Comparison of ENCODE assay signal across 1 cellular context in the genomic region with DNA sequence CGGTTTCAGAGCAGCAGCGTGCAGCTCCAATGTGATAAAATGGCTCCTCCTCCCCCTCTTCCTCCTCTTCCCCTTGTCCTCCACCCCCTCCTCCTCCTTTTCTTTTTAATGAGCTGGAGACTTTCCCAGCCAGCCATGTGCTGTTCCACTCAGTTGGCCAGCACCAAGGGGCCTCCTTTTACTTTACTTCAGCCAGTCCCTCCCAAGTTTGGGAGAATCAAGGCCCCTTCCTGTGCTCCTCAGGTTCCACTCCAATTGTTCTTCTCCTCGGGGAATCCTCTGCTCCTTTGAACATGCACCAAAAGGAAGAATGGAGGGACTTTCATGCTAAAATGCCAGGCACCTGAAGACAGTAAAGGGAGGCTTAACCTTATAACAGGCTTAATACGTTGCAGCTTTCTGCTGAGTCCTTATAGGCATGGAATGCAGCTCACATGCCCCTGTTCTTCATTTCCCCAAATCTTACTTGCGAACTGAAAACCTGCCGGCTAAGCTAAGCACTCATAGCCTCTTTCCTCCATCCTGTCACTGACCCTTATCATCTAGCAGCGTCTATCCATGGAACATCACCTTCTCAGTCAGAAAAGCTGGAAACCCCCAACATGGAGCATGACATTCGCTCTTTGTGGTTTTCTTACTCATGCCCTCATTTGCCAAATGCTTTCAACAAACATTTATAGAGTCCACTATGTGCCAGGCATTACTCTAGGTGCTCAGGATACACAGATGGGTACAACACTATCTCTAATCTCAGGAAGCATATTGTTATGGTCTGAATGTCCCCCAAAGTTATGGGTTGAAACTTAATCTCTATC.
TF ChIP-seq lines count a peak whose summit lies in the region.

No MANE protein-coding gene starts in this region.

TF ChIP-seq in H1, 55 proteins besides CTCF, POLR2A, EP300 and RAD21:
- TF ChIP-seq, protein P1, sequence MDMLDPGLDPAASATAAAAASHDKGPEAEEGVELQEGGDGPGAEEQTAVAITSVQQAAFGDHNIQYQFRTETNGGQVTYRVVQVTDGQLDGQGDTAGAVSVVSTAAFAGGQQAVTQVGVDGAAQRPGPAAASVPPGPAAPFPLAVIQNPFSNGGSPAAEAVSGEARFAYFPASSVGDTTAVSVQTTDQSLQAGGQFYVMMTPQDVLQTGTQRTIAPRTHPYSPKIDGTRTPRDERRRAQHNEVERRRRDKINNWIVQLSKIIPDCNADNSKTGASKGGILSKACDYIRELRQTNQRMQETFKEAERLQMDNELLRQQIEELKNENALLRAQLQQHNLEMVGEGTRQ (IDR thresholded peaks at IDR 0.05; ENCODE audit: low read length): no peak
- no peak for TF ChIP-seq ASH2L (IDR thresholded peaks at IDR 0.05; ENCODE audit: low read length)
- TF ChIP-seq TAF1 (IDR thresholded peaks at IDR 0.05; ENCODE audit: low read depth, low read length): 0 out of 2 replicates have a peak, but pooled peaks have one; percentile 33
- no peak for TF ChIP-seq BCL11A (IDR thresholded peaks at IDR 0.05; ENCODE audit: low read depth in 2 of 2, low read length in 2 of 2)
- no peak for TF ChIP-seq POU5F1 (IDR thresholded peaks at IDR 0.05; ENCODE audit: low read depth, low read length)
- no peak for TF ChIP-seq BACH1 (IDR thresholded peaks at IDR 0.05; ENCODE audit: low read length)
- no peak for TF ChIP-seq SIX5 (IDR thresholded peaks at IDR 0.05; ENCODE audit: low read depth, low read length)
- no peak for TF ChIP-seq POLR2AphosphoS5 (IDR thresholded peaks at IDR 0.05; ENCODE audit: low read depth, low read length)
- no peak for TF ChIP-seq SUZ12 (IDR thresholded peaks at IDR 0.05; ENCODE audit: low read length)
- no peak for TF ChIP-seq TAF7 (optimal IDR thresholded peaks at IDR 0.05; ENCODE audit: borderline replicate concordance, low read depth, low read length)
- peak; percentile 77 for TF ChIP-seq YY1 (IDR thresholded peaks at IDR 0.05; ENCODE audit: low read depth, low read length)
- TF ChIP-seq CHD2 (IDR thresholded peaks at IDR 0.05; ENCODE audit: low read length): no peak
- TF ChIP-seq FOSL1 (IDR thresholded peaks at IDR 0.05; ENCODE audit: insufficient read depth, low read depth, low read length): no peak
- no peak for TF ChIP-seq MAFK (IDR thresholded peaks at IDR 0.05; ENCODE audit: low read depth, low read length)
- no peak for TF ChIP-seq BRCA1 (IDR thresholded peaks at IDR 0.05; ENCODE audit: low read depth, low read length)
- TF ChIP-seq, protein P2, sequence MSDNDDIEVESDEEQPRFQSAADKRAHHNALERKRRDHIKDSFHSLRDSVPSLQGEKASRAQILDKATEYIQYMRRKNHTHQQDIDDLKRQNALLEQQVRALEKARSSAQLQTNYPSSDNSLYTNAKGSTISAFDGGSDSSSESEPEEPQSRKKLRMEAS (IDR thresholded peaks at IDR 0.05): peak; percentile 83
- TF ChIP-seq KDM1A (IDR thresholded peaks at IDR 0.05; ENCODE audit: borderline replicate concordance, low read length): peak; percentile 30; the same call in 1 of the 2 replicates
- no peak for TF ChIP-seq SP4 (IDR thresholded peaks at IDR 0.05; ENCODE audit: low read length)
- TF ChIP-seq, protein P3, sequence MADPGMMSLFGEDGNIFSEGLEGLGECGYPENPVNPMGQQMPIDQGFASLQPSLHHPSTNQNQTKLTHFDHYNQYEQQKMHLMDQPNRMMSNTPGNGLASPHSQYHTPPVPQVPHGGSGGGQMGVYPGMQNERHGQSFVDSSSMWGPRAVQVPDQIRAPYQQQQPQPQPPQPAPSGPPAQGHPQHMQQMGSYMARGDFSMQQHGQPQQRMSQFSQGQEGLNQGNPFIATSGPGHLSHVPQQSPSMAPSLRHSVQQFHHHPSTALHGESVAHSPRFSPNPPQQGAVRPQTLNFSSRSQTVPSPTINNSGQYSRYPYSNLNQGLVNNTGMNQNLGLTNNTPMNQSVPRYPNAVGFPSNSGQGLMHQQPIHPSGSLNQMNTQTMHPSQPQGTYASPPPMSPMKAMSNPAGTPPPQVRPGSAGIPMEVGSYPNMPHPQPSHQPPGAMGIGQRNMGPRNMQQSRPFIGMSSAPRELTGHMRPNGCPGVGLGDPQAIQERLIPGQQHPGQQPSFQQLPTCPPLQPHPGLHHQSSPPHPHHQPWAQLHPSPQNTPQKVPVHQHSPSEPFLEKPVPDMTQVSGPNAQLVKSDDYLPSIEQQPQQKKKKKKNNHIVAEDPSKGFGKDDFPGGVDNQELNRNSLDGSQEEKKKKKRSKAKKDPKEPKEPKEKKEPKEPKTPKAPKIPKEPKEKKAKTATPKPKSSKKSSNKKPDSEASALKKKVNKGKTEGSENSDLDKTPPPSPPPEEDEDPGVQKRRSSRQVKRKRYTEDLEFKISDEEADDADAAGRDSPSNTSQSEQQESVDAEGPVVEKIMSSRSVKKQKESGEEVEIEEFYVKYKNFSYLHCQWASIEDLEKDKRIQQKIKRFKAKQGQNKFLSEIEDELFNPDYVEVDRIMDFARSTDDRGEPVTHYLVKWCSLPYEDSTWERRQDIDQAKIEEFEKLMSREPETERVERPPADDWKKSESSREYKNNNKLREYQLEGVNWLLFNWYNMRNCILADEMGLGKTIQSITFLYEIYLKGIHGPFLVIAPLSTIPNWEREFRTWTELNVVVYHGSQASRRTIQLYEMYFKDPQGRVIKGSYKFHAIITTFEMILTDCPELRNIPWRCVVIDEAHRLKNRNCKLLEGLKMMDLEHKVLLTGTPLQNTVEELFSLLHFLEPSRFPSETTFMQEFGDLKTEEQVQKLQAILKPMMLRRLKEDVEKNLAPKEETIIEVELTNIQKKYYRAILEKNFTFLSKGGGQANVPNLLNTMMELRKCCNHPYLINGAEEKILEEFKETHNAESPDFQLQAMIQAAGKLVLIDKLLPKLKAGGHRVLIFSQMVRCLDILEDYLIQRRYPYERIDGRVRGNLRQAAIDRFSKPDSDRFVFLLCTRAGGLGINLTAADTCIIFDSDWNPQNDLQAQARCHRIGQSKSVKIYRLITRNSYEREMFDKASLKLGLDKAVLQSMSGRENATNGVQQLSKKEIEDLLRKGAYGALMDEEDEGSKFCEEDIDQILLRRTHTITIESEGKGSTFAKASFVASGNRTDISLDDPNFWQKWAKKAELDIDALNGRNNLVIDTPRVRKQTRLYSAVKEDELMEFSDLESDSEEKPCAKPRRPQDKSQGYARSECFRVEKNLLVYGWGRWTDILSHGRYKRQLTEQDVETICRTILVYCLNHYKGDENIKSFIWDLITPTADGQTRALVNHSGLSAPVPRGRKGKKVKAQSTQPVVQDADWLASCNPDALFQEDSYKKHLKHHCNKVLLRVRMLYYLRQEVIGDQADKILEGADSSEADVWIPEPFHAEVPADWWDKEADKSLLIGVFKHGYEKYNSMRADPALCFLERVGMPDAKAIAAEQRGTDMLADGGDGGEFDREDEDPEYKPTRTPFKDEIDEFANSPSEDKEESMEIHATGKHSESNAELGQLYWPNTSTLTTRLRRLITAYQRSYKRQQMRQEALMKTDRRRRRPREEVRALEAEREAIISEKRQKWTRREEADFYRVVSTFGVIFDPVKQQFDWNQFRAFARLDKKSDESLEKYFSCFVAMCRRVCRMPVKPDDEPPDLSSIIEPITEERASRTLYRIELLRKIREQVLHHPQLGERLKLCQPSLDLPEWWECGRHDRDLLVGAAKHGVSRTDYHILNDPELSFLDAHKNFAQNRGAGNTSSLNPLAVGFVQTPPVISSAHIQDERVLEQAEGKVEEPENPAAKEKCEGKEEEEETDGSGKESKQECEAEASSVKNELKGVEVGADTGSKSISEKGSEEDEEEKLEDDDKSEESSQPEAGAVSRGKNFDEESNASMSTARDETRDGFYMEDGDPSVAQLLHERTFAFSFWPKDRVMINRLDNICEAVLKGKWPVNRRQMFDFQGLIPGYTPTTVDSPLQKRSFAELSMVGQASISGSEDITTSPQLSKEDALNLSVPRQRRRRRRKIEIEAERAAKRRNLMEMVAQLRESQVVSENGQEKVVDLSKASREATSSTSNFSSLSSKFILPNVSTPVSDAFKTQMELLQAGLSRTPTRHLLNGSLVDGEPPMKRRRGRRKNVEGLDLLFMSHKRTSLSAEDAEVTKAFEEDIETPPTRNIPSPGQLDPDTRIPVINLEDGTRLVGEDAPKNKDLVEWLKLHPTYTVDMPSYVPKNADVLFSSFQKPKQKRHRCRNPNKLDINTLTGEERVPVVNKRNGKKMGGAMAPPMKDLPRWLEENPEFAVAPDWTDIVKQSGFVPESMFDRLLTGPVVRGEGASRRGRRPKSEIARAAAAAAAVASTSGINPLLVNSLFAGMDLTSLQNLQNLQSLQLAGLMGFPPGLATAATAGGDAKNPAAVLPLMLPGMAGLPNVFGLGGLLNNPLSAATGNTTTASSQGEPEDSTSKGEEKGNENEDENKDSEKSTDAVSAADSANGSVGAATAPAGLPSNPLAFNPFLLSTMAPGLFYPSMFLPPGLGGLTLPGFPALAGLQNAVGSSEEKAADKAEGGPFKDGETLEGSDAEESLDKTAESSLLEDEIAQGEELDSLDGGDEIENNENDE (IDR thresholded peaks at IDR 0.05; ENCODE audit: insufficient replicate concordance, low read length): peak; percentile 77
- TF ChIP-seq TBP (IDR thresholded peaks at IDR 0.05; ENCODE audit: low read depth, low read length): no peak
- peak; percentile 53 for TF ChIP-seq NANOG (IDR thresholded peaks at IDR 0.05; ENCODE audit: insufficient read depth, low read depth, low read length, poor library complexity, severe bottlenecking)
- TF ChIP-seq SRF (IDR thresholded peaks at IDR 0.05; ENCODE audit: low read depth, low read length): no peak
- no peak for TF ChIP-seq TCF12 (IDR thresholded peaks at IDR 0.05; ENCODE audit: low read depth, low read length)
- no peak for TF ChIP-seq RBBP5 (IDR thresholded peaks at IDR 0.05; ENCODE audit: borderline replicate concordance, low read depth, low read length)
- TF ChIP-seq EGR1 (IDR thresholded peaks at IDR 0.05; ENCODE audit: borderline replicate concordance, low read depth, low read length): 0 out of 2 replicates have a peak, but pooled peaks have one; percentile 20
- TF ChIP-seq, protein P4, sequence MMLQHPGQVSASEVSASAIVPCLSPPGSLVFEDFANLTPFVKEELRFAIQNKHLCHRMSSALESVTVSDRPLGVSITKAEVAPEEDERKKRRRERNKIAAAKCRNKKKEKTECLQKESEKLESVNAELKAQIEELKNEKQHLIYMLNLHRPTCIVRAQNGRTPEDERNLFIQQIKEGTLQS (IDR thresholded peaks at IDR 0.05; ENCODE audit: insufficient read depth, low read depth, low read length): no peak
- TF ChIP-seq RNF2 (IDR thresholded peaks at IDR 0.05; ENCODE audit: borderline replicate concordance, low read depth, low read length, missing control alignments, poor library complexity, severe bottlenecking): no peak
- no peak for TF ChIP-seq NRF1 (IDR thresholded peaks at IDR 0.05; ENCODE audit: low read depth, low read length)
- TF ChIP-seq, protein P5, sequence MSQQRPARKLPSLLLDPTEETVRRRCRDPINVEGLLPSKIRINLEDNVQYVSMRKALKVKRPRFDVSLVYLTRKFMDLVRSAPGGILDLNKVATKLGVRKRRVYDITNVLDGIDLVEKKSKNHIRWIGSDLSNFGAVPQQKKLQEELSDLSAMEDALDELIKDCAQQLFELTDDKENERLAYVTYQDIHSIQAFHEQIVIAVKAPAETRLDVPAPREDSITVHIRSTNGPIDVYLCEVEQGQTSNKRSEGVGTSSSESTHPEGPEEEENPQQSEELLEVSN (IDR thresholded peaks at IDR 0.05): 0 out of 2 replicates have a peak, but pooled peaks have one; percentile 44
- TF ChIP-seq KDM4A (IDR thresholded peaks at IDR 0.05; ENCODE audit: low read depth, low read length, severe bottlenecking): no peak
- no peak for TF ChIP-seq PHF8 (conservative IDR thresholded peaks at IDR 0.05; ENCODE audit: low read depth, low read length)
- peak; percentile 75 for TF ChIP-seq TEAD4 (IDR thresholded peaks at IDR 0.05; ENCODE audit: low read depth, low read length)
- no peak for TF ChIP-seq HDAC6 (IDR thresholded peaks at IDR 0.05; ENCODE audit: low read depth, low read length)
- TF ChIP-seq HDAC2 (IDR thresholded peaks at IDR 0.05; ENCODE audit: borderline replicate concordance in 1 of 2, low read depth in 2 of 2, low read length in 2 of 2): peak; percentile 52 to 86; a peak in 2 of 4 replicates
- TF ChIP-seq, protein P6, sequence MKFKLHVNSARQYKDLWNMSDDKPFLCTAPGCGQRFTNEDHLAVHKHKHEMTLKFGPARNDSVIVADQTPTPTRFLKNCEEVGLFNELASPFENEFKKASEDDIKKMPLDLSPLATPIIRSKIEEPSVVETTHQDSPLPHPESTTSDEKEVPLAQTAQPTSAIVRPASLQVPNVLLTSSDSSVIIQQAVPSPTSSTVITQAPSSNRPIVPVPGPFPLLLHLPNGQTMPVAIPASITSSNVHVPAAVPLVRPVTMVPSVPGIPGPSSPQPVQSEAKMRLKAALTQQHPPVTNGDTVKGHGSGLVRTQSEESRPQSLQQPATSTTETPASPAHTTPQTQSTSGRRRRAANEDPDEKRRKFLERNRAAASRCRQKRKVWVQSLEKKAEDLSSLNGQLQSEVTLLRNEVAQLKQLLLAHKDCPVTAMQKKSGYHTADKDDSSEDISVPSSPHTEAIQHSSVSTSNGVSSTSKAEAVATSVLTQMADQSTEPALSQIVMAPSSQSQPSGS (IDR thresholded peaks at IDR 0.05; ENCODE audit: low read length): peak; percentile 31; the same call in 1 of the 2 replicates
- no peak for TF ChIP-seq SIN3A (conservative IDR thresholded peaks at IDR 0.05 in 1 of 2, IDR thresholded peaks at IDR 0.05 in 1 of 2; ENCODE audit: low read depth in 1 of 2, low read length in 2 of 2)
- TF ChIP-seq CTBP2 (IDR thresholded peaks at IDR 0.05; ENCODE audit: borderline replicate concordance, insufficient read depth, insufficient read length, low read length): peak; percentile 83
- peak; percentile 44; the same call in 1 of the 2 replicates for TF ChIP-seq SP1 (IDR thresholded peaks at IDR 0.05; ENCODE audit: low read depth, low read length)
- TF ChIP-seq SP2 (IDR thresholded peaks at IDR 0.05; ENCODE audit: low read length): no peak
- no peak for TF ChIP-seq CBX5 (IDR thresholded peaks at IDR 0.05; ENCODE audit: low read depth, low read length)
